Comparison of ENCODE assay signal across 1 cellular context in the genomic region with DNA sequence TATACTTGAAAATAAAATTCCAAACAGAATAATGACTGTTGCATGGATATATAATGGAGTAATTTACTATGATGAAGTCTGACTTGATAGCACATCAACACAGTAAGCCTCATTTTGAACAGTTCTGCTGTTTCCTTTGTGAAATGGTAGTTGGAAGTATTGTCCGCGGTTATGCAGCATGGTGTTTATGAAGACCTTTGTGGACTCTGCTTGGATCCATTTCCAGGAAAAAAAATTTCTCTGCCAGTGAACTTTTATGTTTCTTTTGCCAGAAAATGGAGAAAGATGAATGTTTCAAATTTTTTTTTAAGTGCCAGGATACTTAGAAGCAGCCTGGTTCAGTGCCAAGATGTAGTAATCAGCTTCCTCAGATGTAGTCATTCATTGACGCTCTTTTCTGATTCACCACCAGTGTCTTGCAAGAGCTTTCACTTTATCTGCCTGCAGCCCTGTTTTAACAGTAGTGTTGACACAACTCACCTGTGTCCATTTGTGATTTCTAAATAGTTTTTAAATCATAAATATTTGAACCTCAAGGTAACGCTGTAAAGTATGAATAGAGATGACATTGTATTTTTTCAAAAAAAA.
TF ChIP-seq lines count a peak whose summit lies in the region.

No MANE protein-coding gene starts in this region.

TF ChIP-seq in SK-N-SH treated with all-trans-retinoic acid at 6 μM for 48 hours, 23 proteins besides CTCF, POLR2A, EP300 and RAD21 (continued from another document):
- TF ChIP-seq, protein P1, sequence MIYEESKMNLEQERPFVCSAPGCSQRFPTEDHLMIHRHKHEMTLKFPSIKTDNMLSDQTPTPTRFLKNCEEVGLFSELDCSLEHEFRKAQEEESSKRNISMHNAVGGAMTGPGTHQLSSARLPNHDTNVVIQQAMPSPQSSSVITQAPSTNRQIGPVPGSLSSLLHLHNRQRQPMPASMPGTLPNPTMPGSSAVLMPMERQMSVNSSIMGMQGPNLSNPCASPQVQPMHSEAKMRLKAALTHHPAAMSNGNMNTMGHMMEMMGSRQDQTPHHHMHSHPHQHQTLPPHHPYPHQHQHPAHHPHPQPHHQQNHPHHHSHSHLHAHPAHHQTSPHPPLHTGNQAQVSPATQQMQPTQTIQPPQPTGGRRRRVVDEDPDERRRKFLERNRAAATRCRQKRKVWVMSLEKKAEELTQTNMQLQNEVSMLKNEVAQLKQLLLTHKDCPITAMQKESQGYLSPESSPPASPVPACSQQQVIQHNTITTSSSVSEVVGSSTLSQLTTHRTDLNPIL (CRISPR knock-in tag; IDR thresholded peaks at IDR 0.05; ENCODE audit: low read depth), result no peak
- TF ChIP-seq BACH2 (CRISPR knock-in tag; IDR thresholded peaks at IDR 0.05; ENCODE audit: borderline replicate concordance), result no peak
TF ChIP-seq in SK-N-SH treated with all-trans-retinoic acid at 6 μM for 48 hours: peak in this region for 3.
